1 cellular context compared by ENCODE assay signal in the genomic region with DNA sequence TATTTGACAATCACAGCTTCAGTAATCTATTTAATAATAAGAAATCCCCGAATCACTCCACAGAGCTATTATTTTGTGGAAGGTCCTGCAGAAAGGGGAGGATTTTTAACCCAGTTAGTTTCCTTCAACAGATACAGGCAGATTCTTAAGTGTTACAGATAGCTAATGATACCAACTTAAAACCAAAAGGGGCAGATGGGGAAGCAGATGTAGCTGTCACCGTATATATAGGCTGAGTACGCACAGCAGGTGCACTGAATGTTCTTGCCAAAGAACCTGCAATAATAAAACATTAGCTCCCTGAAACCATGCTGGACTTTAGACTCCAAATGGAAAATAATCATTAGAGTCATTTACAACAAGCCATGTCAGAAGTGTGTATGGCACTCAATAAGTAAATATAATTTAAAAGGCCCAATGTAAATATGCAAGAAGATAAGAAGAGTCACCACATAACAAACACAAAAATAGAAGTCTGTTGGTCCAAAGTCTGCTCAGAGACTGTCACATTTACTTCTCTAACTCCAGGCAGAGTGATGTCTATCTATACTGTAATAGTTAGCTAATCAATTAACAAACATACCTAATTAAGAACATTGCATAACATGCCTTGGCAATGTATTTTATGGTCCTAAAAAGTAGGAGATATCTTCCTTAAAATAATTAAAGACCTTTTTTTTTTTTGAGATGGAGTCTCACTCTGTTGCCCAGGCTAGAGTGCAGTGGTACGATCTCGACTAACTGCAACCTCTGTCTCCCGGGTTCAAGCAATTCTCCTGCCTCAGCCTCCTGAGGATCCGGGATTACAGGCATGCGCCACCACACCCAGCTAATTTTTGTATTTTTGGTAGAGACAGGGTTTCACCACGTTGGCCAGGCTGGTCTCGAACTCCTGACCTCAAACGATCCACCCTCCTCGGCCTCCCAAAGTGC.
TF ChIP-seq lines count a peak whose summit lies in the region.

No MANE protein-coding gene starts in this region.

TF ChIP-seq in HepG2, 621 proteins besides CTCF, POLR2A, EP300 and RAD21 (continued from another document and continues in another):
- TF ChIP-seq ZFP36L2 (CRISPR knock-in tag; IDR thresholded peaks at IDR 0.05) = no peak
- peak; percentile 77; the same call in 1 of the 2 replicates for TF ChIP-seq YEATS2 (CRISPR knock-in tag; IDR thresholded peaks at IDR 0.05; ENCODE audit: borderline replicate concordance)
- TF ChIP-seq ZNF484 (CRISPR knock-in tag; IDR thresholded peaks at IDR 0.05; ENCODE audit: borderline replicate concordance, low read depth) = no peak
- TF ChIP-seq PTBP1 (IDR thresholded peaks at IDR 0.05; ENCODE audit: low read depth, low read length, poor library complexity, severe bottlenecking) = no peak
- TF ChIP-seq, protein P1, sequence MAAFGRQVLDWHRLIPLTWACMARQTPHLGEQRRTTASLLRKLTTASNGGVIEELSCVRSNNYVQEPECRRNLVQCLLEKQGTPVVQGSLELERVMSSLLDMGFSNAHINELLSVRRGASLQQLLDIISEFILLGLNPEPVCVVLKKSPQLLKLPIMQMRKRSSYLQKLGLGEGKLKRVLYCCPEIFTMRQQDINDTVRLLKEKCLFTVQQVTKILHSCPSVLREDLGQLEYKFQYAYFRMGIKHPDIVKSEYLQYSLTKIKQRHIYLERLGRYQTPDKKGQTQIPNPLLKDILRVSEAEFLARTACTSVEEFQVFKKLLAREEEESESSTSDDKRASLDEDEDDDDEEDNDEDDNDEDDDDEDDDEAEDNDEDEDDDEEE (CRISPR knock-in tag; IDR thresholded peaks at IDR 0.05) = no peak
- TF ChIP-seq HMG20B (CRISPR knock-in tag; conservative IDR thresholded peaks at IDR 0.05) = peak; percentile 98
- no peak for TF ChIP-seq ZNF615 (CRISPR knock-in tag; IDR thresholded peaks at IDR 0.05; ENCODE audit: borderline replicate concordance)
- no peak for TF ChIP-seq ZNF737 (CRISPR knock-in tag; IDR thresholded peaks at IDR 0.05; ENCODE audit: borderline replicate concordance)
- TF ChIP-seq CENPT (CRISPR knock-in tag; IDR thresholded peaks at IDR 0.05; ENCODE audit: low read depth) = no peak
- TF ChIP-seq BHLHE40 (IDR thresholded peaks at IDR 0.05; ENCODE audit: low read length) = peak; percentile 72
- no peak for TF ChIP-seq U2AF2 (IDR thresholded peaks at IDR 0.05; ENCODE audit: low read depth, low read length)
- no peak for TF ChIP-seq RFX5 (IDR thresholded peaks at IDR 0.05; ENCODE audit: low read depth, low read length)
- peak; percentile 90 for TF ChIP-seq ZNF652 (CRISPR knock-in tag; IDR thresholded peaks at IDR 0.05; ENCODE audit: borderline replicate concordance, low read depth)
- TF ChIP-seq SNAPC2 (CRISPR knock-in tag; IDR thresholded peaks at IDR 0.05) = peak; percentile 98
- TF ChIP-seq RAD51 (IDR thresholded peaks at IDR 0.05; ENCODE audit: borderline replicate concordance) = peak; percentile 21; the same call in 1 of the 2 replicates
- TF ChIP-seq PRMT3 (CRISPR knock-in tag; IDR thresholded peaks at IDR 0.05; ENCODE audit: borderline replicate concordance, low read depth) = no peak
- TF ChIP-seq, protein P2, sequence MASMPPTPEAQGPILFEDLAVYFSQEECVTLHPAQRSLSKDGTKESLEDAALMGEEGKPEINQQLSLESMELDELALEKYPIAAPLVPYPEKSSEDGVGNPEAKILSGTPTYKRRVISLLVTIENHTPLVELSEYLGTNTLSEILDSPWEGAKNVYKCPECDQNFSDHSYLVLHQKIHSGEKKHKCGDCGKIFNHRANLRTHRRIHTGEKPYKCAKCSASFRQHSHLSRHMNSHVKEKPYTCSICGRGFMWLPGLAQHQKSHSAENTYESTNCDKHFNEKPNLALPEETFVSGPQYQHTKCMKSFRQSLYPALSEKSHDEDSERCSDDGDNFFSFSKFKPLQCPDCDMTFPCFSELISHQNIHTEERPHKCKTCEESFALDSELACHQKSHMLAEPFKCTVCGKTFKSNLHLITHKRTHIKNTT (CRISPR knock-in tag; IDR thresholded peaks at IDR 0.05) = no peak
- peak; percentile 93 for TF ChIP-seq SIX4 (CRISPR knock-in tag; IDR thresholded peaks at IDR 0.05)
- no peak for TF ChIP-seq ARNT (IDR thresholded peaks at IDR 0.05)
- no peak for TF ChIP-seq ZC3H4 (CRISPR knock-in tag; IDR thresholded peaks at IDR 0.05; ENCODE audit: borderline replicate concordance)
- no peak; the same call in 1 of the 2 replicates for TF ChIP-seq ZFX (CRISPR knock-in tag; IDR thresholded peaks at IDR 0.05; ENCODE audit: low read depth)
- TF ChIP-seq ZNF83 (CRISPR knock-in tag; IDR thresholded peaks at IDR 0.05; ENCODE audit: borderline replicate concordance) = no peak
- TF ChIP-seq SAFB2 (CRISPR knock-in tag; IDR thresholded peaks at IDR 0.05; ENCODE audit: borderline replicate concordance, low read depth) = no peak; the same call in 1 of the 2 replicates
- TF ChIP-seq, protein P3, sequence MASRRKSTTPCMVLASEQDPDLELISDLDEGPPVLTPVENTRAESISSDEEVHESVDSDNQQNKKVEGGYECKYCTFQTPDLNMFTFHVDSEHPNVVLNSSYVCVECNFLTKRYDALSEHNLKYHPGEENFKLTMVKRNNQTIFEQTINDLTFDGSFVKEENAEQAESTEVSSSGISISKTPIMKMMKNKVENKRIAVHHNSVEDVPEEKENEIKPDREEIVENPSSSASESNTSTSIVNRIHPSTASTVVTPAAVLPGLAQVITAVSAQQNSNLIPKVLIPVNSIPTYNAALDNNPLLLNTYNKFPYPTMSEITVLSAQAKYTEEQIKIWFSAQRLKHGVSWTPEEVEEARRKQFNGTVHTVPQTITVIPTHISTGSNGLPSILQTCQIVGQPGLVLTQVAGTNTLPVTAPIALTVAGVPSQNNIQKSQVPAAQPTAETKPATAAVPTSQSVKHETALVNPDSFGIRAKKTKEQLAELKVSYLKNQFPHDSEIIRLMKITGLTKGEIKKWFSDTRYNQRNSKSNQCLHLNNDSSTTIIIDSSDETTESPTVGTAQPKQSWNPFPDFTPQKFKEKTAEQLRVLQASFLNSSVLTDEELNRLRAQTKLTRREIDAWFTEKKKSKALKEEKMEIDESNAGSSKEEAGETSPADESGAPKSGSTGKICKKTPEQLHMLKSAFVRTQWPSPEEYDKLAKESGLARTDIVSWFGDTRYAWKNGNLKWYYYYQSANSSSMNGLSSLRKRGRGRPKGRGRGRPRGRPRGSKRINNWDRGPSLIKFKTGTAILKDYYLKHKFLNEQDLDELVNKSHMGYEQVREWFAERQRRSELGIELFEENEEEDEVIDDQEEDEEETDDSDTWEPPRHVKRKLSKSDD (CRISPR knock-in tag; IDR thresholded peaks at IDR 0.05; ENCODE audit: low read depth) = no peak
- peak; percentile 83; the same call in 1 of the 2 replicates for TF ChIP-seq MBNL3 (CRISPR knock-in tag; conservative IDR thresholded peaks at IDR 0.05)
- peak; percentile 98 for TF ChIP-seq HOXD1 (CRISPR knock-in tag; IDR thresholded peaks at IDR 0.05)
- TF ChIP-seq, protein P4, sequence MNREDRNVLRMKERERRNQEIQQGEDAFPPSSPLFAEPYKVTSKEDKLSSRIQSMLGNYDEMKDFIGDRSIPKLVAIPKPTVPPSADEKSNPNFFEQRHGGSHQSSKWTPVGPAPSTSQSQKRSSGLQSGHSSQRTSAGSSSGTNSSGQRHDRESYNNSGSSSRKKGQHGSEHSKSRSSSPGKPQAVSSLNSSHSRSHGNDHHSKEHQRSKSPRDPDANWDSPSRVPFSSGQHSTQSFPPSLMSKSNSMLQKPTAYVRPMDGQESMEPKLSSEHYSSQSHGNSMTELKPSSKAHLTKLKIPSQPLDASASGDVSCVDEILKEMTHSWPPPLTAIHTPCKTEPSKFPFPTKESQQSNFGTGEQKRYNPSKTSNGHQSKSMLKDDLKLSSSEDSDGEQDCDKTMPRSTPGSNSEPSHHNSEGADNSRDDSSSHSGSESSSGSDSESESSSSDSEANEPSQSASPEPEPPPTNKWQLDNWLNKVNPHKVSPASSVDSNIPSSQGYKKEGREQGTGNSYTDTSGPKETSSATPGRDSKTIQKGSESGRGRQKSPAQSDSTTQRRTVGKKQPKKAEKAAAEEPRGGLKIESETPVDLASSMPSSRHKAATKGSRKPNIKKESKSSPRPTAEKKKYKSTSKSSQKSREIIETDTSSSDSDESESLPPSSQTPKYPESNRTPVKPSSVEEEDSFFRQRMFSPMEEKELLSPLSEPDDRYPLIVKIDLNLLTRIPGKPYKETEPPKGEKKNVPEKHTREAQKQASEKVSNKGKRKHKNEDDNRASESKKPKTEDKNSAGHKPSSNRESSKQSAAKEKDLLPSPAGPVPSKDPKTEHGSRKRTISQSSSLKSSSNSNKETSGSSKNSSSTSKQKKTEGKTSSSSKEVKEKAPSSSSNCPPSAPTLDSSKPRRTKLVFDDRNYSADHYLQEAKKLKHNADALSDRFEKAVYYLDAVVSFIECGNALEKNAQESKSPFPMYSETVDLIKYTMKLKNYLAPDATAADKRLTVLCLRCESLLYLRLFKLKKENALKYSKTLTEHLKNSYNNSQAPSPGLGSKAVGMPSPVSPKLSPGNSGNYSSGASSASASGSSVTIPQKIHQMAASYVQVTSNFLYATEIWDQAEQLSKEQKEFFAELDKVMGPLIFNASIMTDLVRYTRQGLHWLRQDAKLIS (CRISPR knock-in tag; IDR thresholded peaks at IDR 0.05) = no peak
- peak; percentile 98 for TF ChIP-seq MED1 (CRISPR knock-in tag; IDR thresholded peaks at IDR 0.05)
- TF ChIP-seq, protein P5, sequence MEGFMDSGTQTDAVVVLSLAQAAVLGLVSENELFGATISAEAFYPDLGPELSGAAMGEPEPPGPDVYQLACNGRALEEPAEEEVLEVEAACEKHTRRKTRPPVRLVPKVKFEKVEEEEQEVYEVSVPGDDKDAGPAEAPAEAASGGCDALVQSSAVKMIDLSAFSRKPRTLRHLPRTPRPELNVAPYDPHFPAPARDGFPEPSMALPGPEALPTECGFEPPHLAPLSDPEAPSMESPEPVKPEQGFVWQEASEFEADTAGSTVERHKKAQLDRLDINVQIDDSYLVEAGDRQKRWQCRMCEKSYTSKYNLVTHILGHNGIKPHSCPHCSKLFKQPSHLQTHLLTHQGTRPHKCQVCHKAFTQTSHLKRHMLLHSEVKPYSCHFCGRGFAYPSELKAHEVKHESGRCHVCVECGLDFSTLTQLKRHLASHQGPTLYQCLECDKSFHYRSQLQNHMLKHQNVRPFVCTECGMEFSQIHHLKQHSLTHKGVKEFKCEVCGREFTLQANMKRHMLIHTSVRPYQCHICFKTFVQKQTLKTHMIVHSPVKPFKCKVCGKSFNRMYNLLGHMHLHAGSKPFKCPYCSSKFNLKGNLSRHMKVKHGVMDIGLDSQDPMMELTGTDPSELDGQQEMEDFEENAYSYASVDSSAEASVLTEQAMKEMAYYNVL (CRISPR knock-in tag; IDR thresholded peaks at IDR 0.05; ENCODE audit: borderline replicate concordance) = no peak
- peak; percentile 100 for TF ChIP-seq NCOA2 (CRISPR knock-in tag; IDR thresholded peaks at IDR 0.05)
- TF ChIP-seq, protein P6, sequence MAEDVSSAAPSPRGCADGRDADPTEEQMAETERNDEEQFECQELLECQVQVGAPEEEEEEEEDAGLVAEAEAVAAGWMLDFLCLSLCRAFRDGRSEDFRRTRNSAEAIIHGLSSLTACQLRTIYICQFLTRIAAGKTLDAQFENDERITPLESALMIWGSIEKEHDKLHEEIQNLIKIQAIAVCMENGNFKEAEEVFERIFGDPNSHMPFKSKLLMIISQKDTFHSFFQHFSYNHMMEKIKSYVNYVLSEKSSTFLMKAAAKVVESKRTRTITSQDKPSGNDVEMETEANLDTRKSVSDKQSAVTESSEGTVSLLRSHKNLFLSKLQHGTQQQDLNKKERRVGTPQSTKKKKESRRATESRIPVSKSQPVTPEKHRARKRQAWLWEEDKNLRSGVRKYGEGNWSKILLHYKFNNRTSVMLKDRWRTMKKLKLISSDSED (CRISPR knock-in tag; IDR thresholded peaks at IDR 0.05) = no peak
- TF ChIP-seq ZNF337 (CRISPR knock-in tag; IDR thresholded peaks at IDR 0.05; ENCODE audit: borderline replicate concordance, low read depth) = peak; percentile 40; the same call in 1 of the 2 replicates
- peak; percentile 95 for TF ChIP-seq SMARCC2 (IDR thresholded peaks at IDR 0.05)
- TF ChIP-seq ZSCAN21 (CRISPR knock-in tag; IDR thresholded peaks at IDR 0.05; ENCODE audit: borderline replicate concordance) = no peak
- TF ChIP-seq PCBP1 (IDR thresholded peaks at IDR 0.05; ENCODE audit: borderline replicate concordance, low read depth, low read length) = no peak
- TF ChIP-seq, protein P7, sequence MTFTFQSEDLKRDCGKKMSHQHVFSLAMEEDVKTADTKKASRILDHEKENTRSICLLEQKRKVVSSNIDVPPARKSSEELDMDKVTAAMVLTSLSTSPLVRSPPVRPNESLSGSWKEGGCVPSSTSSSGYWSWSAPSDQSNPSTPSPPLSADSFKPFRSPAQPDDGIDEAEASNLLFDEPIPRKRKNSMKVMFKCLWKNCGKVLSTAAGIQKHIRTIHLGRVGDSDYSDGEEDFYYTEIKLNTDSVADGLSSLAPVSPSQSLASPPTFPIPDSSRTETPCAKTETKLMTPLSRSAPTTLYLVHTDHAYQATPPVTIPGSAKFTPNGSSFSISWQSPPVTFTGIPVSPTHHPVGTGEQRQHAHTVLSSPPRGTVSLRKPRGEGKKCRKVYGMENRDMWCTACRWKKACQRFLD (CRISPR knock-in tag; IDR thresholded peaks at IDR 0.05; ENCODE audit: borderline replicate concordance) = peak; percentile 24; the same call in 1 of the 2 replicates
- TF ChIP-seq ZBTB3 (CRISPR knock-in tag; IDR thresholded peaks at IDR 0.05; ENCODE audit: borderline replicate concordance, low read depth) = peak; percentile 76; the same call in 1 of the 2 replicates
- no peak for TF ChIP-seq AGO1 (IDR thresholded peaks at IDR 0.05; ENCODE audit: low read depth, low read length, poor library complexity, severe bottlenecking)
- TF ChIP-seq ZNF121 (CRISPR knock-in tag; IDR thresholded peaks at IDR 0.05) = peak; percentile 98
- peak; percentile 96 for TF ChIP-seq KLF6 (CRISPR knock-in tag; IDR thresholded peaks at IDR 0.05)
- TF ChIP-seq NFATC3 (CRISPR knock-in tag; IDR thresholded peaks at IDR 0.05) = peak; percentile 41
- no peak for TF ChIP-seq PHF8 (CRISPR knock-in tag; IDR thresholded peaks at IDR 0.05)
- peak; percentile 66; the same call in 1 of the 2 replicates for TF ChIP-seq ZNF766 (CRISPR knock-in tag; IDR thresholded peaks at IDR 0.05; ENCODE audit: borderline replicate concordance)
- TF ChIP-seq, protein P8, sequence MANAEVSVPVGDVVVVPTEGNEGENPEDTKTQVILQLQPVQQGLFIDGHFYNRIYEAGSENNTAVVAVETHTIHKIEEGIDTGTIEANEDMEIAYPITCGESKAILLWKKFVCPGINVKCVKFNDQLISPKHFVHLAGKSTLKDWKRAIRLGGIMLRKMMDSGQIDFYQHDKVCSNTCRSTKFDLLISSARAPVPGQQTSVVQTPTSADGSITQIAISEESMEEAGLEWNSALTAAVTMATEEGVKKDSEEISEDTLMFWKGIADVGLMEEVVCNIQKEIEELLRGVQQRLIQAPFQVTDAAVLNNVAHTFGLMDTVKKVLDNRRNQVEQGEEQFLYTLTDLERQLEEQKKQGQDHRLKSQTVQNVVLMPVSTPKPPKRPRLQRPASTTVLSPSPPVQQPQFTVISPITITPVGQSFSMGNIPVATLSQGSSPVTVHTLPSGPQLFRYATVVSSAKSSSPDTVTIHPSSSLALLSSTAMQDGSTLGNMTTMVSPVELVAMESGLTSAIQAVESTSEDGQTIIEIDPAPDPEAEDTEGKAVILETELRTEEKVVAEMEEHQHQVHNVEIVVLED (CRISPR knock-in tag; IDR thresholded peaks at IDR 0.05; ENCODE audit: borderline replicate concordance) = peak; percentile 68; the same call in 1 of the 2 replicates
- peak; percentile 99 for TF ChIP-seq ZFP1 (CRISPR knock-in tag; IDR thresholded peaks at IDR 0.05)
- TF ChIP-seq ZBTB7B (CRISPR knock-in tag; IDR thresholded peaks at IDR 0.05) = peak; percentile 83; the same call in 1 of the 2 replicates
- peak; percentile 33; the same call in 1 of the 2 replicates for TF ChIP-seq CBX5 (CRISPR knock-in tag; IDR thresholded peaks at IDR 0.05; ENCODE audit: borderline replicate concordance)
- TF ChIP-seq ZNF557 (CRISPR knock-in tag; IDR thresholded peaks at IDR 0.05) = peak; percentile 95
- TF ChIP-seq DPF2 (CRISPR knock-in tag; IDR thresholded peaks at IDR 0.05; ENCODE audit: borderline replicate concordance, low read depth) = peak; percentile 99
- TF ChIP-seq ZNF331 (CRISPR knock-in tag; IDR thresholded peaks at IDR 0.05) = peak; percentile 98
